In the genomic region with DNA sequence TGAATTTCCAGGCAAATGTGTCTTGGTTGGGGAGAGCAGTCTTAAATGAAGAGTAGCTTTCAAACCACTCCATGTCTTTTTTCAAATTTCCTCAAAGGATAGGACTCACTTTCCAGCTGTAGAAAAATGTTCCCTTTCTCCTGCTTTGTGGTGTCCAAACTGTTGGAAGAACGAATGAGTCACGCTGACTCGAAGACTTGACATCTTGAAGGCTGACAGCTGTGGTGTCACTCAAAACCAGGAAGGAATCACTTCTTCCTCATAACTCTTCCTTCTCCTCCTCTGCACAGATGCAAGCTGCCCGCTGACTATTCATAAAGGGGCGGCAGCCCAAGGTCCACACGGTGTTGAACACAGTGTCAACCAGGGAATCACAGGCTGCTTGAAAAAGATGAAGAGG, we compare ENCODE assay signal across 27 cellular contexts. TPM values are rescaled to one million over a fixed set of nuclear protein-coding genes. Genes with fewer than 3 reads are reported as not detected.
DNase-seq lines count a peak whose midpoint lies in the region; ATAC-seq and TF ChIP-seq lines count a peak whose summit lies in the region.
"Had no signal": no experiment of that assay in that cellular context is flagged by ENCODE, and none has a peak within 500 bp of the region (broad histone marks: within the 10 kb centered on the region; RNA-seq: fewer than 3 reads in every experiment).

No MANE protein-coding gene starts in this region.

- BruUV-seq in MCF 10A (replicated peaks; lab: Mats Ljungman, UMichigan): no TSS peak
- BruUV-seq in PC-9 (replicated peaks; lab: Mats Ljungman, UMichigan): no TSS peak

- H3K27ac ChIP-seq in breast epithelium: no peak overlapping the region
- no peak overlapping the region for H3K27ac ChIP-seq in spleen
- H3K27ac ChIP-seq in PC-9: no peak overlapping the region
- H3K27ac ChIP-seq: skin epidermis had no signal

- DNase-seq in MCF 10A (ENCODE audit: unreplicated experiment) (peak; percentile 34), breast epithelium (ENCODE audit: low spot score in 2 of 2) (no peak), RKO (ENCODE audit: low spot score) (peak; percentile 66), fibroblast of pulmonary artery (ENCODE audit: low read depth) (peak; percentile 9), NCI-H446 treated with DMSO at 0.1 percent for 48 hours (lab: John Stamatoyannopoulos, UW) (no peak), spleen (no peak), PC-9 (no peak)
- DNase-seq: activated CD4-positive, alpha-beta T cell treated with anti-CD3 and anti-CD28 coated beads for 36 hours; activated CD8-positive, alpha-beta memory T cell treated with anti-CD3 and anti-CD28 coated beads, Interleukin-2, amount 10 ng/mL, durations not matched to agents 7 days and 5 days; activated naive CD8-positive, alpha-beta T cell treated with anti-CD3 and anti-CD28 coated beads, Interleukin-2, amount 10 ng/mL, durations not matched to agents 7 days and 5 days; cortex of kidney; foreskin melanocyte; GDM1; kidney; mesendoderm; NCI-H146; NCI-H2171 treated with DMSO at 0.1 percent for 48 hours; posterior cingulate gyrus; stimulated activated CD4-positive, alpha-beta T cell treated with anti-CD3 and anti-CD28 coated beads, Interleukin-2, amount 100 ng/mL, for 48 hours had no signal

- H3K4me2 ChIP-seq in PC-9: no peak overlapping the region

- H3K4me1 ChIP-seq in breast epithelium: no peaks in the 10 kb centered on the region
- H3K4me1 ChIP-seq in spleen: no peaks in the 10 kb centered on the region
- no peaks in the 10 kb centered on the region for H3K4me1 ChIP-seq in PC-9 (replicated peaks; ENCODE audit: insufficient read depth)

- H3K9me3 ChIP-seq in breast epithelium: no peaks in the 10 kb centered on the region
- H3K9me3 ChIP-seq in spleen: no peaks in the 10 kb centered on the region
- H3K9me3 ChIP-seq in PC-9 (ENCODE audit: insufficient read depth, low read depth): no peaks in the 10 kb centered on the region

- H3K9me3 Mint-ChIP-seq in MCF 10A (ENCODE audit: unreplicated experiment): no peaks in the 10 kb centered on the region
- H3K9me3 Mint-ChIP-seq: activated naive CD8-positive, alpha-beta T cell treated with anti-CD3 and anti-CD28 coated beads, Interleukin-2, amount 10 ng/mL, durations not matched to agents 7 days and 5 days; brain; nephron had no signal

- H3K27me3 Mint-ChIP-seq in MCF 10A (ENCODE audit: insufficient read depth, unreplicated experiment): no peaks in the 10 kb centered on the region
- H3K27me3 Mint-ChIP-seq: activated CD4-positive, alpha-beta T cell treated with anti-CD3 and anti-CD28 coated beads for 36 hours; activated naive CD8-positive, alpha-beta T cell treated with anti-CD3 and anti-CD28 coated beads, Interleukin-2, amount 10 ng/mL, durations not matched to agents 7 days and 5 days had no signal

- no peak for ATAC-seq in HG03039 (IDR thresholded peaks at IDR 0.05; ENCODE audit: unreplicated experiment)
- ATAC-seq: activated CD4-positive, alpha-beta T cell treated with anti-CD3 and anti-CD28 coated beads for 36 hours; activated CD8-positive, alpha-beta memory T cell treated with anti-CD3 and anti-CD28 coated beads, Interleukin-2, amount 10 ng/mL, durations not matched to agents 7 days and 5 days; GM12878 had no signal

- CTCF ChIA-PET in MCF 10A (lab: Yijun Ruan, JAX): no interaction called here
- CTCF ChIA-PET in PC-9 (lab: Charles Lee): no interaction called here

- POLR2A ChIA-PET in MCF 10A (lab: Yijun Ruan, JAX) (interaction anchor here (0.6 kb wide), 1 partner anchor 7 kb away, joined by 3 read pairs; no protein-coding TSS in a partner anchor), PC-9 (lab: Charles Lee; ENCODE audit: unreplicated experiment) (no interaction called here)

- intact Hi-C loops in MCF 10A (cut with micrococcal nuclease): no loop called here
- intact Hi-C loops in breast epithelium (cut with DNase I; ENCODE audit: low total_unique reads): no loop called here
- intact Hi-C loops in spleen (cut with DNase I; ENCODE audit: low total_unique reads): no loop called here
- intact Hi-C loops in PC-9 (cut with micrococcal nuclease; ENCODE audit: unreplicated experiment): no loop called here

- H3K27ac Mint-ChIP-seq in MCF 10A (ENCODE audit: low read depth, unreplicated experiment): no peak overlapping the region
- H3K27ac Mint-ChIP-seq: activated CD4-positive, alpha-beta T cell treated with anti-CD3 and anti-CD28 coated beads for 36 hours; activated CD8-positive, alpha-beta memory T cell treated with anti-CD3 and anti-CD28 coated beads, Interleukin-2, amount 10 ng/mL, durations not matched to agents 7 days and 5 days; activated naive CD8-positive, alpha-beta T cell treated with anti-CD3 and anti-CD28 coated beads, Interleukin-2, amount 10 ng/mL, durations not matched to agents 7 days and 5 days; brain; nephron had no signal

- no peaks in the 10 kb centered on the region for H3F3A ChIP-seq in PC-9 (ENCODE audit: insufficient read depth, low read depth)

- no peaks in the 10 kb centered on the region for H3K27me3 ChIP-seq in breast epithelium
- no peaks in the 10 kb centered on the region for H3K27me3 ChIP-seq in spleen (replicated peaks in 1 of 7)
- H3K27me3 ChIP-seq in PC-9 (ENCODE audit: insufficient read depth, low read depth): no peaks in the 10 kb centered on the region

- H3K4me3 Mint-ChIP-seq in MCF 10A (ENCODE audit: unreplicated experiment): no peak overlapping the region
- H3K4me3 Mint-ChIP-seq: activated CD4-positive, alpha-beta T cell treated with anti-CD3 and anti-CD28 coated beads for 36 hours; activated CD8-positive, alpha-beta memory T cell treated with anti-CD3 and anti-CD28 coated beads, Interleukin-2, amount 10 ng/mL, durations not matched to agents 7 days and 5 days; activated naive CD8-positive, alpha-beta T cell treated with anti-CD3 and anti-CD28 coated beads, Interleukin-2, amount 10 ng/mL, durations not matched to agents 7 days and 5 days; brain; nephron had no signal

- TF ChIP-seq CTCF in MCF 10A (IDR thresholded peaks at IDR 0.05; ENCODE audit: unreplicated experiment) (no peak), breast epithelium (IDR thresholded peaks at IDR 0.05) (no peak), fibroblast of pulmonary artery (IDR thresholded peaks at IDR 0.05; ENCODE audit: low read length, missing control alignments) (no peak), spleen (IDR thresholded peaks at IDR 0.05 in 8 of 11, conservative IDR thresholded peaks at IDR 0.05 in 3 of 11) (no peak), PC-9 (conservative IDR thresholded peaks at IDR 0.05) (no peak)

- WGBS in spleen, 5 donors: 86 to 93% (median 90%) methylated on average over 6 of the region's 6 CpGs

- no peak overlapping the region for H3K4me3 ChIP-seq in breast epithelium
- no peak overlapping the region for H3K4me3 ChIP-seq in fibroblast of pulmonary artery (replicated peaks; ENCODE audit: low read depth, low read length)
- no peak overlapping the region for H3K4me3 ChIP-seq in spleen
- H3K4me3 ChIP-seq in PC-9: no peak overlapping the region
- H3K4me3 ChIP-seq: GM12878, skin epidermis had no signal

- H3K4me1 Mint-ChIP-seq in MCF 10A (ENCODE audit: insufficient read depth, unreplicated experiment): no peaks in the 10 kb centered on the region
- H3K4me1 Mint-ChIP-seq: activated CD4-positive, alpha-beta T cell treated with anti-CD3 and anti-CD28 coated beads for 36 hours; activated CD8-positive, alpha-beta memory T cell treated with anti-CD3 and anti-CD28 coated beads, Interleukin-2, amount 10 ng/mL, durations not matched to agents 7 days and 5 days; activated naive CD8-positive, alpha-beta T cell treated with anti-CD3 and anti-CD28 coated beads, Interleukin-2, amount 10 ng/mL, durations not matched to agents 7 days and 5 days; brain; nephron had no signal

- no peaks in the 10 kb centered on the region for H3K9me2 ChIP-seq in PC-9 (ENCODE audit: insufficient read depth)

- H2AFZ ChIP-seq in PC-9: no peak overlapping the region

- H3K36me3 ChIP-seq in breast epithelium: no peaks in the 10 kb centered on the region
- H3K36me3 ChIP-seq in spleen: peaks cover 0 to 18% (median 0%) of the 10 kb centered on the region in 6 donors
- H3K36me3 ChIP-seq in PC-9 (ENCODE audit: low read depth): no peaks in the 10 kb centered on the region

- no peaks in the 10 kb centered on the region for H3K79me2 ChIP-seq in PC-9 (ENCODE audit: low read depth)

- H3K36me3 Mint-ChIP-seq in MCF 10A (ENCODE audit: insufficient read depth, unreplicated experiment): no peaks in the 10 kb centered on the region
- H3K36me3 Mint-ChIP-seq: activated CD8-positive, alpha-beta memory T cell treated with anti-CD3 and anti-CD28 coated beads, Interleukin-2, amount 10 ng/mL, durations not matched to agents 7 days and 5 days; activated naive CD8-positive, alpha-beta T cell treated with anti-CD3 and anti-CD28 coated beads, Interleukin-2, amount 10 ng/mL, durations not matched to agents 7 days and 5 days; brain had no signal

- TF ChIP-seq POLR2A in breast epithelium (IDR thresholded peaks at IDR 0.05): no peak
- no peak for TF ChIP-seq POLR2A in spleen (IDR thresholded peaks at IDR 0.05)

- no peaks in the 10 kb centered on the region for H4K20me1 ChIP-seq in PC-9 (ENCODE audit: insufficient read depth)

RNA-seq across cellular contexts. Expression of gene PLA2G12B, which starts 19.2 kb away (rescaled TPM):
- total RNA-seq in MCF 10A (2022) (not detected in 2 replicates), breast epithelium (not detected), spleen (not detected), PC-9 (2021) (not detected in 2 replicates)
- under 1 TPM in 1 of 3 donors, not detected in 2; 0.05 TPM for polyA plus RNA-seq in spleen
- total RNA-seq: A172; activated CD4-positive, alpha-beta T cell treated with anti-CD3 and anti-CD28 coated beads for 36 hours; activated CD8-positive, alpha-beta memory T cell treated with anti-CD3 and anti-CD28 coated beads, Interleukin-2, amount 10 ng/mL, durations not matched to agents 7 days and 5 days; activated naive CD8-positive, alpha-beta T cell treated with anti-CD3 and anti-CD28 coated beads, Interleukin-2, amount 10 ng/mL, durations not matched to agents 7 days and 5 days; GM12878; ureter had no signal
- polyA plus RNA-seq: BJ, GM12878 had no signal

RNA-seq across cellular contexts. Expression of gene OIT3, which starts 41.8 kb away (rescaled TPM):
- total RNA-seq in MCF 10A (2022) (not detected in 2 replicates), breast epithelium (under 1 TPM in 1 of 3 donors, not detected in 2; 0.15 TPM), spleen (10 to 100 TPM in 6 of 7 donors, 1 to 10 TPM in 1; 5.4 to 90.9 (median 36.8) TPM), PC-9 (2021) (0.28 TPM in 1 of 2 replicates, not detected in the other)
- polyA plus RNA-seq in spleen: 1 to 10 TPM in 2 of 3 donors, under 1 TPM in 1; 0.33 to 4.6 (median 3.8) TPM
- total RNA-seq: A172; activated CD4-positive, alpha-beta T cell treated with anti-CD3 and anti-CD28 coated beads for 36 hours; activated CD8-positive, alpha-beta memory T cell treated with anti-CD3 and anti-CD28 coated beads, Interleukin-2, amount 10 ng/mL, durations not matched to agents 7 days and 5 days; activated naive CD8-positive, alpha-beta T cell treated with anti-CD3 and anti-CD28 coated beads, Interleukin-2, amount 10 ng/mL, durations not matched to agents 7 days and 5 days; GM12878; kidney had no signal
- polyA plus RNA-seq: BJ, GM12878 had no signal

Comparison
In these comparisons a context has a peak if more than half of its experiments do, and no peak if none do; other contexts are left out.
1. DNase-seq: peak in MCF 10A (single experiment), RKO (single experiment) and fibroblast of pulmonary artery (single experiment); none in breast epithelium (0 of 2), NCI-H446 treated with DMSO at 0.1 percent for 48 hours (single experiment), spleen (single experiment) and PC-9 (0 of 2).